Comparison of ENCODE assay signal across 16 cellular contexts in genomic region chr17:8506145-8506544, GRCh38.
"Had no signal": no experiment of that assay in that cellular context is flagged by ENCODE, and none has a peak within 500 bp of the region (broad histone marks: within the 10 kb centered on the region; RNA-seq: fewer than 3 reads in every experiment).

No MANE protein-coding gene starts in this region.

- H3K27ac ChIP-seq: esophagus squamous epithelium, ovary, sigmoid colon, tibial artery, uterus had no signal

- H3K27ac Mint-ChIP-seq: dendritic cell treated with granulocyte-macrophage colony-stimulating factor and Interleukin-4, amounts not matched to agents 40 ng/mL and 50 ng/mL, for 4 days; naive thymus-derived CD4-positive, alpha-beta T cell; stimulated activated naive B cell treated with anti-CD40 and anti-IgM and Interleukin-4, amounts not matched to agents 10 μg/mL and 1 μg/mL and 100 μg/mL, for 72 hours; T-helper 1 cell treated with Interleukin-12 subunit alpha and Interleukin-12 subunit beta and Interleukin-4 antibody, amounts not matched to agents 30 μg/mL and 1 μg/mL, for 36 hours had no signal

- H3K9me3 ChIP-seq: esophagus squamous epithelium, ovary, sigmoid colon, tibial artery, uterus had no signal

- ATAC-seq: naive thymus-derived CD4-positive, alpha-beta T cell; stimulated activated naive B cell treated with anti-CD40 and anti-IgM and Interleukin-4, amounts not matched to agents 10 μg/mL and 1 μg/mL and 100 μg/mL, for 72 hours had no signal

- H3K4me3 Mint-ChIP-seq: dendritic cell treated with granulocyte-macrophage colony-stimulating factor and Interleukin-4, amounts not matched to agents 40 ng/mL and 50 ng/mL, for 4 days; naive thymus-derived CD4-positive, alpha-beta T cell; stimulated activated naive B cell treated with anti-CD40 and anti-IgM and Interleukin-4, amounts not matched to agents 10 μg/mL and 1 μg/mL and 100 μg/mL, for 72 hours; T-helper 1 cell treated with Interleukin-12 subunit alpha and Interleukin-12 subunit beta and Interleukin-4 antibody, amounts not matched to agents 30 μg/mL and 1 μg/mL, for 36 hours had no signal

- H3K36me3 ChIP-seq: ovary, uterus had no signal

- DNase-seq: activated CD4-positive, alpha-beta T cell treated with anti-CD3 and anti-CD28 coated beads, Interleukin-2, amount 50 U/mL, for 1 hour; activated CD4-positive, CD25-positive, alpha-beta regulatory T cell treated with anti-CD3 and anti-CD28 coated beads, Interleukin-2, amount 50 U/mL, for 72 hours; activated CD8-positive, alpha-beta memory T cell treated with anti-CD3 and anti-CD28 coated beads, Interleukin-2, amount 50 U/mL, for 4 hours; activated effector memory CD4-positive, alpha-beta T cell treated with Interleukin-2 at 50 U/mL for 16 hours; activated naive CD4-positive, alpha-beta T cell treated with anti-CD3 and anti-CD28 coated beads, Interleukin-2, amount 50 U/mL, for 16 hours; activated T-cell treated with anti-CD3 and anti-CD28 coated beads, Interleukin-2, amount 50 U/mL, for 48 hours; effector CD8-positive, alpha-beta T cell; esophagus squamous epithelium; naive thymus-derived CD4-positive, alpha-beta T cell; ovary; sigmoid colon; stimulated activated naive B cell treated with anti-CD40 and anti-IgM and Interleukin-4, amounts not matched to agents 10 μg/mL and 1 μg/mL and 100 μg/mL, for 72 hours; tibial artery; uterus had no signal

- H3K27me3 Mint-ChIP-seq: naive thymus-derived CD4-positive, alpha-beta T cell; stimulated activated naive B cell treated with anti-CD40 and anti-IgM and Interleukin-4, amounts not matched to agents 10 μg/mL and 1 μg/mL and 100 μg/mL, for 72 hours had no signal

- H3K4me1 Mint-ChIP-seq: naive thymus-derived CD4-positive, alpha-beta T cell; stimulated activated naive B cell treated with anti-CD40 and anti-IgM and Interleukin-4, amounts not matched to agents 10 μg/mL and 1 μg/mL and 100 μg/mL, for 72 hours had no signal

- H3K9me3 Mint-ChIP-seq: dendritic cell treated with granulocyte-macrophage colony-stimulating factor and Interleukin-4, amounts not matched to agents 40 ng/mL and 50 ng/mL, for 4 days; naive thymus-derived CD4-positive, alpha-beta T cell; stimulated activated naive B cell treated with anti-CD40 and anti-IgM and Interleukin-4, amounts not matched to agents 10 μg/mL and 1 μg/mL and 100 μg/mL, for 72 hours; T-helper 1 cell treated with Interleukin-12 subunit alpha and Interleukin-12 subunit beta and Interleukin-4 antibody, amounts not matched to agents 30 μg/mL and 1 μg/mL, for 36 hours had no signal

- H3K4me1 ChIP-seq: esophagus squamous epithelium, uterus had no signal

- H3K4me3 ChIP-seq: ovary, sigmoid colon, tibial artery, uterus had no signal

- H3K27me3 ChIP-seq: esophagus squamous epithelium, ovary, sigmoid colon, tibial artery, uterus had no signal
